Comparison of ENCODE assay signal across 19 cellular contexts in genomic region chr18:76808561-76808960, GRCh38. TPM values are rescaled to one million over a fixed set of nuclear protein-coding genes. Genes with fewer than 3 reads are reported as not detected.
DNase-seq lines count a peak whose midpoint lies in the region; ATAC-seq and TF ChIP-seq lines count a peak whose summit lies in the region.
"Had no signal": no experiment of that assay in that cellular context is flagged by ENCODE, and none has a peak within 500 bp of the region (broad histone marks: within the 10 kb centered on the region; RNA-seq: fewer than 3 reads in every experiment).

No MANE protein-coding gene starts in this region.

- H2AFZ ChIP-seq in GM23338 (0 out of 2 replicates have a peak overlapping the region, but pooled peaks have one; percentile 32), H9 (ENCODE audit: low read length) (no peak overlapping the region)

- H3K9me3 Mint-ChIP-seq in GM23338 (no peaks in the 10 kb centered on the region), H9 (no peaks in the 10 kb centered on the region; a peak in 1 of 5 replicates)
- H3K9me3 Mint-ChIP-seq: CD4-positive, alpha-beta T cell; CD8-positive, alpha-beta T cell had no signal

- H4K20me1 ChIP-seq in GM23338 (replicated peaks; ENCODE audit: insufficient read depth) (no peaks in the 10 kb centered on the region), H9 (ENCODE audit: control insufficient read depth, insufficient read depth, insufficient read length) (no peaks in the 10 kb centered on the region)

- H3K4me2 ChIP-seq in GM23338 (no peak overlapping the region), H9 (ENCODE audit: insufficient read depth, insufficient read length, low read length) (no peak overlapping the region)
- H3K4me2 ChIP-seq: BLaER1 treated with 17β-estradiol and CSF1 and Interleukin-3, amounts not matched to agents 10 nM and 100 nM had no signal

- H3K4ac ChIP-seq in H9 (ENCODE audit: low read depth, low read length), result no peak overlapping the region

- H2BK120ac ChIP-seq in H9 (ENCODE audit: low read depth, low read length, poor library complexity, severe bottlenecking), result no peak overlapping the region

- H3K27me3 ChIP-seq in GM23338 (ENCODE audit: insufficient read depth), result no peaks in the 10 kb centered on the region
- H3K27me3 ChIP-seq in H9 (ENCODE audit: insufficient read depth, low read length), result no peaks in the 10 kb centered on the region
- H3K27me3 ChIP-seq: BLaER1 treated with 17β-estradiol and CSF1 and Interleukin-3, amounts not matched to agents 10 nM and 100 nM had no signal

- no peak overlapping the region for H3K18ac ChIP-seq in H9 (ENCODE audit: insufficient read length, low read depth, low read length)

- H3K79me2 ChIP-seq in GM23338 (replicated peaks; ENCODE audit: insufficient read depth) (no peaks in the 10 kb centered on the region), H9 (ENCODE audit: insufficient read depth, low read length) (no peaks in the 10 kb centered on the region)

- H3K79me1 ChIP-seq in H9 (ENCODE audit: insufficient read depth, low read depth, low read length, poor library complexity, severe bottlenecking), result no peaks in the 10 kb centered on the region

- no peaks in the 10 kb centered on the region for H3F3A ChIP-seq in GM23338 (replicated peaks; ENCODE audit: low read depth)

- H3K4me1 Mint-ChIP-seq in GM23338 (peaks cover 7% of the 10 kb centered on the region), H9 (peaks cover 10 to 16% of the 10 kb centered on the region in 2 experiments)

- H3K36me3 Mint-ChIP-seq in GM23338 (ENCODE audit: low read depth), result no peaks in the 10 kb centered on the region
- H3K36me3 Mint-ChIP-seq in H9 (ENCODE audit: insufficient read depth in 1 of 3, low read depth in 3 of 3), result peaks cover 0 to 3% (median 0%) of the 10 kb centered on the region in 3 experiments; a peak in 2 of 7 replicates

- DNase-seq in GM23338 (ENCODE audit: low spot score) (no peak), H9 (no peak), mesenteric fat pad (ENCODE audit: low spot score) (peak; percentile 33), ureter (ENCODE audit: low spot score) (peak; percentile 33), AG08396 (ENCODE audit: low spot score) (no peak), GM20000 (ENCODE audit: low spot score) (no peak), left cardiac atrium (no peak)
- DNase-seq: 8988T; ACHN; AML-193; Caco-2; Calu3; CD4-positive, alpha-beta T cell; CD8-positive, alpha-beta T cell; DMS79 treated with DMSO at 0.1 percent for 48 hours; GF-D8 had no signal

- H3T11ph ChIP-seq in H9 (ENCODE audit: low read length), result no peak overlapping the region

- H3K4me1 ChIP-seq in GM23338 (ENCODE audit: insufficient read depth) (no peaks in the 10 kb centered on the region), H9 (ENCODE audit: insufficient read depth, low read length) (no peaks in the 10 kb centered on the region)
- H3K4me1 ChIP-seq: Caco-2 had no signal

- H3K4me3 Mint-ChIP-seq in GM23338, result no peak overlapping the region
- no peak overlapping the region for H3K4me3 Mint-ChIP-seq in H9
- H3K4me3 Mint-ChIP-seq: B cell; CD4-positive, alpha-beta T cell; CD8-positive, alpha-beta T cell had no signal

- no peak overlapping the region for H2AK5ac ChIP-seq in H9 (ENCODE audit: insufficient read length, low read length)

- no peaks in the 10 kb centered on the region for H3K9me3 ChIP-seq in H9 (ENCODE audit: control insufficient read depth, low read depth, low read length)
- H3K9me3 ChIP-seq: BLaER1 treated with 17β-estradiol and CSF1 and Interleukin-3, amounts not matched to agents 10 nM and 100 nM; Caco-2 had no signal

- H2BK15ac ChIP-seq in H9 (ENCODE audit: low read depth, low read length), result no peak overlapping the region

- no peak for ATAC-seq in GM23338
- ATAC-seq in left cardiac atrium, result no peak
- ATAC-seq: CD8-positive, alpha-beta T cell had no signal

- no CpG with 5 or more reads among the region's 10 CpGs for WGBS in H9 (ENCODE audit: extremely low coverage, insufficient read length, low lambda C conversion rate)

- H3K36me3 ChIP-seq in GM23338 (ENCODE audit: insufficient read depth), result no peaks in the 10 kb centered on the region

- no peak overlapping the region for H2BK5ac ChIP-seq in H9 (ENCODE audit: insufficient read length, low read length)

- no peak overlapping the region for H2BK12ac ChIP-seq in H9 (ENCODE audit: insufficient read length, low read depth, low read length)

- H3K27me3 Mint-ChIP-seq in GM23338 (ENCODE audit: insufficient read depth, low read depth, poor library complexity), result peaks cover 4% of the 10 kb centered on the region
- H3K27me3 Mint-ChIP-seq in H9 (ENCODE audit: low read depth), result no peaks in the 10 kb centered on the region; the same call in 1 of the 2 replicates
- H3K27me3 Mint-ChIP-seq: B cell; CD4-positive, alpha-beta T cell had no signal

- H3K27ac ChIP-seq in GM23338 (ENCODE audit: low read depth) (no peak overlapping the region), H9 (ENCODE audit: insufficient read length, low read depth, low read length) (no peak overlapping the region)
- H3K27ac ChIP-seq: BLaER1 treated with 17β-estradiol and CSF1 and Interleukin-3, amounts not matched to agents 10 nM and 100 nM; C4-2B had no signal

- no peak overlapping the region for H3K4me3 ChIP-seq in GM23338
- H3K4me3 ChIP-seq: BLaER1 treated with 17β-estradiol and CSF1 and Interleukin-3, amounts not matched to agents 10 nM and 100 nM had no signal

- H3K9me2 ChIP-seq in GM23338 (ENCODE audit: insufficient read depth), result no peaks in the 10 kb centered on the region

- H3K23ac ChIP-seq in H9 (ENCODE audit: insufficient read length, low read depth, low read length), result no peak overlapping the region

- no peak overlapping the region for H4K5ac ChIP-seq in H9 (ENCODE audit: insufficient read length, low read depth, low read length)

- H4K91ac ChIP-seq in H9 (ENCODE audit: insufficient read length, low read depth, low read length), result no peak overlapping the region

- intact Hi-C loops in left cardiac atrium (cut with DNase I), result loop anchor here in 1 of 2 donors (10.0 kb wide), 2 partner anchors 176 to 896 kb away; no protein-coding TSS in a partner anchor

- no peak overlapping the region for H3K56ac ChIP-seq in H9 (ENCODE audit: insufficient read length, low read depth, low read length)

- peak overlapping the region; percentile 57; the same call in 1 of the 2 replicates for H3K14ac ChIP-seq in H9 (ENCODE audit: insufficient read depth, low read length)

- no peak overlapping the region for H3K27ac Mint-ChIP-seq in GM23338
- H3K27ac Mint-ChIP-seq in H9, result no peak overlapping the region
- H3K27ac Mint-ChIP-seq: B cell; CD4-positive, alpha-beta T cell; CD8-positive, alpha-beta T cell had no signal

- no peak overlapping the region for H4K8ac ChIP-seq in H9 (replicated peaks; ENCODE audit: insufficient read length, low read depth, low read length)

- no peak for TF ChIP-seq CTCF in GM23338 (conservative IDR thresholded peaks at IDR 0.05; ENCODE audit: low read depth in 2 of 2)
- no peak for TF ChIP-seq CTCF in H9 (conservative IDR thresholded peaks at IDR 0.05)
- no peak for TF ChIP-seq CTCF in GM20000 (IDR thresholded peaks at IDR 0.05; ENCODE audit: extremely low read depth, missing control alignments)

- H3K23me2 ChIP-seq in H9 (ENCODE audit: insufficient read length, low read depth, low read length, poor library complexity, severe bottlenecking), result no peaks in the 10 kb centered on the region

- H3K9ac ChIP-seq in H9 (ENCODE audit: extremely low read depth, insufficient read length, low read length), result no peak overlapping the region
- H3K9ac ChIP-seq: BLaER1 treated with 17β-estradiol and CSF1 and Interleukin-3, amounts not matched to agents 10 nM and 100 nM had no signal

- H2BK20ac ChIP-seq in H9 (ENCODE audit: low read depth, low read length, poor library complexity, severe bottlenecking), result no peak overlapping the region

TF ChIP-seq in GM23338, 12 proteins besides CTCF, POLR2A, EP300 and RAD21 (continues in another document):
- TF ChIP-seq JUNB (IDR thresholded peaks at IDR 0.05; ENCODE audit: unreplicated experiment), result no peak

RNA-seq across cellular contexts. Expression of gene ZNF236, which starts 13.8 kb away (rescaled TPM):
- 10.1 and 16.3 TPM in 2 replicates for total RNA-seq in GM23338 (2014; rRNA removed; shearing (Covaris generic))
- polyA plus RNA-seq in GM23338 (2016; fragmentation: Nextera tagmentation; extraction: Ambion mirVana), result 6.4 and 8.9 TPM in 2 replicates
- total RNA-seq in H9 (2021) (16.0 and 17.7 TPM in 2 replicates), mesenteric fat pad (14.5 TPM), ureter (30.0 TPM), left cardiac atrium (10 to 100 TPM; 11.7 to 12.1 TPM)

Comparison
In these comparisons a context has a peak if more than half of its experiments do, and no peak if none do; other contexts are left out.
1. DNase-seq: peak in mesenteric fat pad (single experiment) and ureter (single experiment); none in GM23338 (single experiment), H9 (single experiment), AG08396 (single experiment), GM20000 (single experiment) and left cardiac atrium (single experiment).